8 cellular contexts compared by ENCODE assay signal in the genomic region with DNA sequence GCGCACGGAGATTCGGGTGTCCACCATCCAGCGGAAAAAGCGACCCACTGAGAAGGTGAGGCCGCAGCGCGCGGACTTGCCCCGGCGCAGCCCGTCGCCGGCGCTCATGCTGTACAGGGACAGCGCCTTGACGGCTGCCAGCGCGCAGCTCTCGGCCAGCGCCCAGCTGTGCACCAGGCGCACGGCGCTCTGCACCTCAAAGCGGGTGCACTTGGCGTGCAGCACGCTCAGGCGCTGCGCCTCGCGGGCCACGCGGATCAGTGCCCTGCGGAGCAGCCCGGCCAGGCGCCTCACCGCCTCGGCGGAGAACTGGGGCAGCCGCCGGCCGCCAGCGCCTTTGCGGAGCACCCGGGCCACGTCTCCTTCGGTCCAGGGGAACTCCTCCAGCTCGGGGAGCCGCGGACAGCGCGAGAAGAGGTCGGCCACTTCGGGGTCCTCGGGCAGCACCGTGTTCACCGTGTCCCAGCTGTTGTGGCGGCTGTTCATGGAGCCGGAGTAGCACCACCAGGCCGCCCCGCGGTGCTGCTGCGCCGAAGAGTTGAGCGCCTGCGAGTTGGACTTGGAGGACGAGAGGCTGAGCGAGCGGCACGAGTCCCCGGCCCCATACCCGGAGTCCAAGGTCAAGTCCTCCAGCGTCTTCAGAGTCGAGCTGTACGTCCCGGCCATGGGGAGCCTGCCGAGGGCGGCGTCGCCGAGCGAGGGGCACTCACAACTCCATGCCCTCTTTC. TPM values are rescaled to one million over a fixed set of nuclear protein-coding genes. Genes with fewer than 3 reads are reported as not detected.
A peak's percentile ranks its signal among the peaks of the same experiment; 100 is the strongest.
DNase-seq lines count a peak whose midpoint lies in the region; ATAC-seq, FAIRE-seq and TF ChIP-seq lines count a peak whose summit lies in the region.

No MANE protein-coding gene starts in this region.

- no peak for FAIRE-seq in frontal cortex (lab: Jason Lieb, UNC)

- peak overlapping the region; percentile 55 for H3K4me3 ChIP-seq in GM12864 (ENCODE audit: low read depth, low read length)
- peak overlapping the region; percentile 52 to 86 (median 62) for H3K4me3 ChIP-seq in Peyer's patch
- H3K4me3 ChIP-seq in neuron (ENCODE audit: low read length), result peak overlapping the region; percentile 60
- H3K4me3 ChIP-seq in transverse colon, result peak overlapping the region; percentile 36 to 62 (median 47)

- H3K4me1 ChIP-seq in Peyer's patch, result peaks cover 0 to 32% (median 11%) of the 10 kb centered on the region in 4 donors
- H3K4me1 ChIP-seq in neuron (ENCODE audit: insufficient read depth, low read length), result peaks cover 27% of the 10 kb centered on the region
- peaks cover 13 to 26% (median 22%) of the 10 kb centered on the region in 4 donors for H3K4me1 ChIP-seq in transverse colon

- DNase-seq in GM12864 (ENCODE audit: low read depth), result no peak
- peak; percentile 35 to 84 (median 75) for DNase-seq in Peyer's patch
- DNase-seq in activated gamma-delta T cell treated with Interleukin-2 at 50 U/mL for 16 hours, result peak; percentile 38
- DNase-seq in frontal cortex (ENCODE audit: low spot score in 2 of 2), result peak; percentile 37 to 62
- peak; percentile 48 for DNase-seq in transverse colon

- in situ Hi-C loops in transverse colon (cut with MboI; ENCODE audit: low pct_ligation_motif_present in 1 of 4, low pct_unique_long_range_greater_than_20kb in 1 of 4, low sequenced_read_pairs in 3 of 4), result loop anchor here in 2 of 4 donors (25.0 kb wide), 3 partner anchors 370 to 520 kb away; no protein-coding TSS in a partner anchor

- H3K27me3 ChIP-seq in Peyer's patch (no peaks in the 10 kb centered on the region), neuron (ENCODE audit: insufficient read depth, low read length) (peaks cover 3% of the 10 kb centered on the region), transverse colon (peaks cover 17% of the 10 kb centered on the region)

- no peaks in the 10 kb centered on the region for H3K36me3 ChIP-seq in Peyer's patch
- H3K36me3 ChIP-seq in neuron (ENCODE audit: insufficient read depth, low read length), result no peaks in the 10 kb centered on the region
- no peaks in the 10 kb centered on the region for H3K36me3 ChIP-seq in transverse colon

- H3K9me3 ChIP-seq in Peyer's patch, result no peaks in the 10 kb centered on the region
- no peaks in the 10 kb centered on the region for H3K9me3 ChIP-seq in neuron (ENCODE audit: low read length)
- H3K9me3 ChIP-seq in transverse colon, result no peaks in the 10 kb centered on the region

- H3K27ac ChIP-seq in Peyer's patch (peak overlapping the region; percentile 72 to 90 (median 78)), transverse colon (peak overlapping the region; percentile 75 to 91 (median 82))

- peak overlapping the region; percentile 6 for H2AFZ ChIP-seq in neuron (ENCODE audit: low read depth, low read length)

- intact Hi-C loops in transverse colon (cut with DNase I; ENCODE audit: low total_unique reads), result no loop called here

- ATAC-seq in HG02943 (IDR thresholded peaks at IDR 0.05; ENCODE audit: low read depth, unreplicated experiment) (peak; percentile 16), GM18861 (IDR thresholded peaks at IDR 0.05; ENCODE audit: unreplicated experiment) (no peak)

- TF ChIP-seq CTCF in GM12864 (IDR thresholded peaks at IDR 0.05; ENCODE audit: low read depth, low read length, missing control alignments) (no peak), Peyer's patch (IDR thresholded peaks at IDR 0.05) (no peak), transverse colon (IDR thresholded peaks at IDR 0.05) (peak in 2 of 5 experiments; percentile 8 to 9)

- no peak for TF ChIP-seq EP300 in transverse colon (IDR thresholded peaks at IDR 0.05; ENCODE audit: low read depth)

- TF ChIP-seq POLR2A in Peyer's patch (IDR thresholded peaks at IDR 0.05), result no peak
- TF ChIP-seq POLR2A in transverse colon (IDR thresholded peaks at IDR 0.05), result no peak

- 1% methylated on average over 47 of the region's 82 CpGs; no CpG with 5 or more reads in 1 of the 2 donors for WGBS in transverse colon (ENCODE audit: low coverage in 1 of 2), 2 donors

RNA-seq across cellular contexts. Expression of a gene that starts 0.7 kb away (rescaled TPM):
- 10 to 100 TPM in 3 of 4 donors, 1 to 10 TPM in 1; 5.0 to 44.1 (median 33.0) TPM for total RNA-seq in Peyer's patch
- 2.4 TPM for total RNA-seq in frontal cortex
- 10 to 100 TPM in 3 of 4 donors, under 1 TPM in 1; 0.60 to 41.9 (median 20.7) TPM for total RNA-seq in transverse colon
